ENCODE assay signal across 8 cellular contexts in genomic region chr3:69084668-69085542, GRCh38. TPM values are rescaled to one million over a fixed set of nuclear protein-coding genes. Genes with fewer than 3 reads are reported as not detected.
DNase-seq lines count a peak whose midpoint lies in the region; ATAC-seq and TF ChIP-seq lines count a peak whose summit lies in the region.

A gene with protein sequence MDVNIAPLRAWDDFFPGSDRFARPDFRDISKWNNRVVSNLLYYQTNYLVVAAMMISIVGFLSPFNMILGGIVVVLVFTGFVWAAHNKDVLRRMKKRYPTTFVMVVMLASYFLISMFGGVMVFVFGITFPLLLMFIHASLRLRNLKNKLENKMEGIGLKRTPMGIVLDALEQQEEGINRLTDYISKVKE (plus strand): TSS chr3:69084937. CDS start chr3:69085048, 111 bp downstream.

- H3K4me1 ChIP-seq in GM23338 (ENCODE audit: insufficient read depth): peaks cover 40% of the 10 kb centered on the region
- H3K4me1 ChIP-seq in stomach smooth muscle (ENCODE audit: control insufficient read depth, insufficient read depth, low read length): peaks cover 52% of the 10 kb centered on the region

- H4K20me1 ChIP-seq in GM23338 (replicated peaks; ENCODE audit: insufficient read depth): no peaks in the 10 kb centered on the region

- no peaks in the 10 kb centered on the region for H3K9me2 ChIP-seq in GM23338 (ENCODE audit: insufficient read depth)

- peak within 1 kb of the TSS; percentile 95 for H3K4me3 Mint-ChIP-seq in GM23338
- H3K4me3 Mint-ChIP-seq in neural crest cell: peak within 1 kb of the TSS; percentile 94

- H3K4me1 Mint-ChIP-seq in GM23338 (peaks cover 50% of the 10 kb centered on the region), neural crest cell (peaks cover 65% of the 10 kb centered on the region)

- H3K27me3 ChIP-seq in GM23338 (ENCODE audit: insufficient read depth): no peaks in the 10 kb centered on the region
- no peaks in the 10 kb centered on the region for H3K27me3 ChIP-seq in stomach smooth muscle (ENCODE audit: control insufficient read depth in 1 of 2, insufficient read depth in 2 of 2, low read length in 2 of 2)

- H3K9me3 Mint-ChIP-seq in GM23338 (no peaks in the 10 kb centered on the region), neural crest cell (no peaks in the 10 kb centered on the region)

- ATAC-seq in GM23338: peak; percentile 80

- H3K79me2 ChIP-seq in GM23338 (replicated peaks; ENCODE audit: insufficient read depth): 0 out of 2 replicates have a peak, but pooled peaks cover 11% of the 10 kb centered on the region

- no peaks in the 10 kb centered on the region for H3F3A ChIP-seq in GM23338 (replicated peaks; ENCODE audit: low read depth)

- H3K36me3 Mint-ChIP-seq in GM23338 (ENCODE audit: low read depth): no peaks in the 10 kb centered on the region; the same call in 2 of the 3 replicates
- H3K36me3 Mint-ChIP-seq in neural crest cell (ENCODE audit: low read depth): no peaks in the 10 kb centered on the region

- peak within 1 kb of the TSS; percentile 84 for H3K4me2 ChIP-seq in GM23338

- H3K36me3 ChIP-seq in GM23338 (ENCODE audit: insufficient read depth) (no peaks in the 10 kb centered on the region), stomach smooth muscle (ENCODE audit: control insufficient read depth in 2 of 2, insufficient read depth in 2 of 2, low read length in 2 of 2) (peaks cover 0 to 4% of the 10 kb centered on the region in 2 donors)

- no peaks in the 10 kb centered on the region for H3K9me3 ChIP-seq in stomach smooth muscle (ENCODE audit: control insufficient read depth in 2 of 2, low read length in 2 of 2)

- H2AFZ ChIP-seq in GM23338: peak within 1 kb of the TSS; percentile 95

- TF ChIP-seq CTCF in GM23338 (conservative IDR thresholded peaks at IDR 0.05; ENCODE audit: low read depth in 2 of 2) (no peak), fibroblast of villous mesenchyme (IDR thresholded peaks at IDR 0.05; ENCODE audit: insufficient read depth, low read depth, low read length) (no peak), neural crest cell (conservative IDR thresholded peaks at IDR 0.05) (no peak)

- H3K4me3 ChIP-seq in GM23338 (peak within 1 kb of the TSS; percentile 81), fibroblast of villous mesenchyme (ENCODE audit: low read depth, low read length) (peak within 1 kb of the TSS; percentile 96), stomach smooth muscle (ENCODE audit: low read length in 2 of 2) (peak within 1 kb of the TSS; percentile 96 to 99)

- H3K27ac ChIP-seq in GM23338 (ENCODE audit: low read depth) (no peak within 1 kb of the TSS), stomach smooth muscle (ENCODE audit: low read length) (peak within 1 kb of the TSS; percentile 88)

- peak; percentile 93 for DNase-seq in EH (ENCODE audit: low read depth)
- peak; percentile 95 for DNase-seq in GM23338 (ENCODE audit: low spot score)
- DNase-seq in LoVo (ENCODE audit: low spot score): peak; percentile 90
- DNase-seq in SIG-M5 (lab: John Stamatoyannopoulos, UW): peak; percentile 99
- peak; percentile 76 for DNase-seq in activated gamma-delta T cell (lab: John Stamatoyannopoulos, UW)
- DNase-seq in fibroblast of villous mesenchyme (ENCODE audit: low read depth): peak; percentile 94
- DNase-seq in neural crest cell (ENCODE audit: low read depth, low spot score): peak; percentile 76

- H3K27ac Mint-ChIP-seq in GM23338: no peak within 1 kb of the TSS; the same call in 1 of the 2 replicates
- H3K27ac Mint-ChIP-seq in neural crest cell (ENCODE audit: unreplicated experiment): peak within 1 kb of the TSS; percentile 91

- H3K9ac ChIP-seq in stomach smooth muscle (ENCODE audit: low read length in 2 of 2): peak within 1 kb of the TSS; percentile 87 to 92

- no peaks in the 10 kb centered on the region for H3K27me3 Mint-ChIP-seq in GM23338 (ENCODE audit: insufficient read depth, low read depth, poor library complexity)
- H3K27me3 Mint-ChIP-seq in neural crest cell (ENCODE audit: low read depth): no peaks in the 10 kb centered on the region

TF ChIP-seq in GM23338, 12 proteins besides CTCF, POLR2A, EP300 and RAD21:
- TF ChIP-seq NANOG (IDR thresholded peaks at IDR 0.05; ENCODE audit: borderline replicate concordance): no peak
- peak; percentile 44; the same call in 1 of the 2 replicates for TF ChIP-seq POLR2AphosphoS5 (IDR thresholded peaks at IDR 0.05; ENCODE audit: low read depth)
- TF ChIP-seq ZNF114 (CRISPR knock-in tag; IDR thresholded peaks at IDR 0.05): no peak
- TF ChIP-seq ZNF331 (CRISPR knock-in tag; IDR thresholded peaks at IDR 0.05; ENCODE audit: low read depth): no peak

RNA-seq across cellular contexts. Expression of the gene that starts here (rescaled TPM):
- total RNA-seq in GM23338 (2014; rRNA removed; shearing (Covaris generic)): 28.8 and 35.5 TPM in 2 replicates
- 36.5 and 39.8 TPM in 2 replicates for polyA plus RNA-seq in GM23338 (2016; fragmentation: Nextera tagmentation; extraction: Ambion mirVana)
- total RNA-seq in fibroblast of villous mesenchyme (53.1 and 89.4 TPM in 2 replicates), neural crest cell (59.2 and 59.9 TPM in 2 replicates)
